In the genomic region with DNA sequence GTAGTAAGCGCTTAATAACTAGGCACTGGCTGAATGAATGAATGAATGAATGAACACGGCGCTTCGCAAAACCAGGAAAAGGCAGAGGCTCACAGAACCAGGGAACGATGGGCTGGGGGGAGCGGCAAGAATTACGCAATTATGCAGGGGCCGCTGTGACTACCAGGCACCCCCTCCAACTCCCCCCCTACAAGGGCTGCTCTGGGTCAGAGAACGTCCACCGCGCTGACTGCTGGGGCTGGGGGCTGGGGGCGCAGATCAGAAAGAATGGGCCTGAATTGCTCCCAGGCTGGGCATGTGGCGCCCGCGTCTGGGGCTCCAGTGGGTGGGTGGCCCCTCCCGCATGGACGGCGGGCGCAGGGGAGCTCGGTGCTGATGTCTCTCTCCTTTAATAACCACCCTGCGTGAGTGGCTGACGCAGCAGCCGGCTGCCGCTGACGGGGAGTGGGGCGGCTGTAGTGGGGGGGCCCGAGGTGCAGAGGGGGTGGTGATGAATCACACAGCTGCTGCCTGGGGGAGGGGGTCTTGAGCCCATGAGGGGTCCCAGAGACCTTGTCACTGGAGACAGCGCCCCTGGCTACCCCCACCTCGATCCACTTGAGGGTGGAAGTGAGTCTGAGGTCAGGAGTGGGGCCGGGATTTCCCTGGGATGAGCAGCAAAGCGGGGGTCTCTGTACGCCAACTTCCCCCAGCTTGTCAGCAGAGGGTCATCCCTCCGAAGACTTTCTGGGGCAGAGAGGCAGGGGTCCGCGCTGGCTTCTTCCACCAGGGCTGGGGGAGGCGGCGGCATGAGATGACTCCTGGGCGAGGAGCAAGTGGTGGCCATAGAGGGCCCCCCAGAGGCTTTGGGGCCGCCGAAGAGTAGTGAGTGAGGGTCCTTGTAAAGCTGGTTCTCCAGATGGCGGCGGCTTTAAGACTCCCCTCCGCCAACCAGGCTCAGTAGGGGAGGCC, we compare ENCODE assay signal across 1 cellular context.
TF ChIP-seq lines count a peak whose summit lies in the region.

No MANE protein-coding gene starts in this region.

TF ChIP-seq in SK-N-SH, 30 proteins besides CTCF, POLR2A, EP300 and RAD21 (continued from another document):
- TF ChIP-seq, protein P1, sequence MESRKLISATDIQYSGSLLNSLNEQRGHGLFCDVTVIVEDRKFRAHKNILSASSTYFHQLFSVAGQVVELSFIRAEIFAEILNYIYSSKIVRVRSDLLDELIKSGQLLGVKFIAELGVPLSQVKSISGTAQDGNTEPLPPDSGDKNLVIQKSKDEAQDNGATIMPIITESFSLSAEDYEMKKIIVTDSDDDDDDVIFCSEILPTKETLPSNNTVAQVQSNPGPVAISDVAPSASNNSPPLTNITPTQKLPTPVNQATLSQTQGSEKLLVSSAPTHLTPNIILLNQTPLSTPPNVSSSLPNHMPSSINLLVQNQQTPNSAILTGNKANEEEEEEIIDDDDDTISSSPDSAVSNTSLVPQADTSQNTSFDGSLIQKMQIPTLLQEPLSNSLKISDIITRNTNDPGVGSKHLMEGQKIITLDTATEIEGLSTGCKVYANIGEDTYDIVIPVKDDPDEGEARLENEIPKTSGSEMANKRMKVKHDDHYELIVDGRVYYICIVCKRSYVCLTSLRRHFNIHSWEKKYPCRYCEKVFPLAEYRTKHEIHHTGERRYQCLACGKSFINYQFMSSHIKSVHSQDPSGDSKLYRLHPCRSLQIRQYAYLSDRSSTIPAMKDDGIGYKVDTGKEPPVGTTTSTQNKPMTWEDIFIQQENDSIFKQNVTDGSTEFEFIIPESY (IDR thresholded peaks at IDR 0.05; ENCODE audit: borderline replicate concordance, low read depth): no peak
- TF ChIP-seq NRF1 (IDR thresholded peaks at IDR 0.05; ENCODE audit: low read depth, low read length) (no peak), MEF2A (IDR thresholded peaks at IDR 0.05; ENCODE audit: borderline replicate concordance, low read depth) (no peak), CHD2 (IDR thresholded peaks at IDR 0.05; ENCODE audit: low read length, partially characterized antibody) (no peak), RCOR1 (IDR thresholded peaks at IDR 0.05; ENCODE audit: low read length) (no peak), TCF12 (IDR thresholded peaks at IDR 0.05) (no peak), GATA2 (CRISPR knock-in tag; IDR thresholded peaks at IDR 0.05) (no peak)
- TF ChIP-seq, protein P2, sequence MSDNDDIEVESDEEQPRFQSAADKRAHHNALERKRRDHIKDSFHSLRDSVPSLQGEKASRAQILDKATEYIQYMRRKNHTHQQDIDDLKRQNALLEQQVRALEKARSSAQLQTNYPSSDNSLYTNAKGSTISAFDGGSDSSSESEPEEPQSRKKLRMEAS (IDR thresholded peaks at IDR 0.05; ENCODE audit: low read depth): no peak
TF ChIP-seq in SK-N-SH: peak in this region for 0.
